2 cellular contexts compared by ENCODE assay signal in the genomic region with DNA sequence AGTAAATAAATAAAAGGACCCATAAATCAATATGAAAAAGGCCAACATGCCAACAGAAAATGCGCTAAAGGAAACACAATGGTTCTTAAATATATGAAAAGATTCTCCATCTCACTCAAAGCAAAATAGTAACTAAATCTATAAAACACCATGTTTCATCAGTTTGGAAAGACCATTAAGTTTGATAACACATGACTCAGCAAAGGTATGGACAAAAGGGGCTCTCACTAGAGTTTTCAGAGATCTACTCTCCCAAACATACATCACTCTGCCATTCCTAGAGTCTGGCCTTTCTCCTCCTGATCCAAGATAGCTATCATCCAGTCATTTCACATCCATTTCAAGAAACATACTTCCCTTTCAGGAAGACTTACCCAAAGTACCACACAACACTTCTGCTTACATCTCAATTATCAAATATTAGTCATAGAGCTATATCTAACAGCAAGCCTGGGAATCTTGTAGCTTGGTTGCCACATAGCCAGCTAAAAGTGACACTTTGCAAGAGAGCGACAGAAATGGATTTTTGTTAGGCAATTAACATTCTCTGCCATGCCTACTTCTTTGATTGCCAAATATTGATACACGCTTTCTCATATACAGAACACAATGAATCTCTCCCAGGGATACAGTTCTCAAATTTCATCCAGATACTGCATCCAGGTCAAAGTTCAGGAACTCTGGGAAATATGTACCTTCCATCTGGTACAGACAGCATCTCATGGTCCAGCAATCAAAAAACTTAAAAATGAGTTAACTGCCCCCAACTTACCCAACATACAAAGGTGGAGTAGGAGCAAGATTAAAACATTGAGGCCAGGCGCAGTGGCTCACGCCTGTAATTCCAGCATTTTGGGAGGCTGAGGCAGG.
A peak's percentile ranks its signal among the peaks of the same experiment; 100 is the strongest.
TF ChIP-seq lines count a peak whose summit lies in the region.

No MANE protein-coding gene starts in this region.

TF ChIP-seq in GM23338, 12 proteins besides CTCF, POLR2A, EP300 and RAD21 (continues in another document):
- TF ChIP-seq, protein P1, sequence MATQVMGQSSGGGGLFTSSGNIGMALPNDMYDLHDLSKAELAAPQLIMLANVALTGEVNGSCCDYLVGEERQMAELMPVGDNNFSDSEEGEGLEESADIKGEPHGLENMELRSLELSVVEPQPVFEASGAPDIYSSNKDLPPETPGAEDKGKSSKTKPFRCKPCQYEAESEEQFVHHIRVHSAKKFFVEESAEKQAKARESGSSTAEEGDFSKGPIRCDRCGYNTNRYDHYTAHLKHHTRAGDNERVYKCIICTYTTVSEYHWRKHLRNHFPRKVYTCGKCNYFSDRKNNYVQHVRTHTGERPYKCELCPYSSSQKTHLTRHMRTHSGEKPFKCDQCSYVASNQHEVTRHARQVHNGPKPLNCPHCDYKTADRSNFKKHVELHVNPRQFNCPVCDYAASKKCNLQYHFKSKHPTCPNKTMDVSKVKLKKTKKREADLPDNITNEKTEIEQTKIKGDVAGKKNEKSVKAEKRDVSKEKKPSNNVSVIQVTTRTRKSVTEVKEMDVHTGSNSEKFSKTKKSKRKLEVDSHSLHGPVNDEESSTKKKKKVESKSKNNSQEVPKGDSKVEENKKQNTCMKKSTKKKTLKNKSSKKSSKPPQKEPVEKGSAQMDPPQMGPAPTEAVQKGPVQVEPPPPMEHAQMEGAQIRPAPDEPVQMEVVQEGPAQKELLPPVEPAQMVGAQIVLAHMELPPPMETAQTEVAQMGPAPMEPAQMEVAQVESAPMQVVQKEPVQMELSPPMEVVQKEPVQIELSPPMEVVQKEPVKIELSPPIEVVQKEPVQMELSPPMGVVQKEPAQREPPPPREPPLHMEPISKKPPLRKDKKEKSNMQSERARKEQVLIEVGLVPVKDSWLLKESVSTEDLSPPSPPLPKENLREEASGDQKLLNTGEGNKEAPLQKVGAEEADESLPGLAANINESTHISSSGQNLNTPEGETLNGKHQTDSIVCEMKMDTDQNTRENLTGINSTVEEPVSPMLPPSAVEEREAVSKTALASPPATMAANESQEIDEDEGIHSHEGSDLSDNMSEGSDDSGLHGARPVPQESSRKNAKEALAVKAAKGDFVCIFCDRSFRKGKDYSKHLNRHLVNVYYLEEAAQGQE (IDR thresholded peaks at IDR 0.05; ENCODE audit: unreplicated experiment) = no peak
- TF ChIP-seq, protein P2, sequence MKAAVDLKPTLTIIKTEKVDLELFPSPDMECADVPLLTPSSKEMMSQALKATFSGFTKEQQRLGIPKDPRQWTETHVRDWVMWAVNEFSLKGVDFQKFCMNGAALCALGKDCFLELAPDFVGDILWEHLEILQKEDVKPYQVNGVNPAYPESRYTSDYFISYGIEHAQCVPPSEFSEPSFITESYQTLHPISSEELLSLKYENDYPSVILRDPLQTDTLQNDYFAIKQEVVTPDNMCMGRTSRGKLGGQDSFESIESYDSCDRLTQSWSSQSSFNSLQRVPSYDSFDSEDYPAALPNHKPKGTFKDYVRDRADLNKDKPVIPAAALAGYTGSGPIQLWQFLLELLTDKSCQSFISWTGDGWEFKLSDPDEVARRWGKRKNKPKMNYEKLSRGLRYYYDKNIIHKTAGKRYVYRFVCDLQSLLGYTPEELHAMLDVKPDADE (IDR thresholded peaks at IDR 0.05) = no peak
- TF ChIP-seq ZNF114 (CRISPR knock-in tag; IDR thresholded peaks at IDR 0.05) = no peak
- TF ChIP-seq CREB1 (CRISPR knock-in tag; IDR thresholded peaks at IDR 0.05; ENCODE audit: low read depth) = no peak
- TF ChIP-seq EZH2 (IDR thresholded peaks at IDR 0.05; ENCODE audit: low read depth, unreplicated experiment) = no peak
- TF ChIP-seq JUNB (IDR thresholded peaks at IDR 0.05; ENCODE audit: unreplicated experiment) = no peak
- TF ChIP-seq NANOG (IDR thresholded peaks at IDR 0.05; ENCODE audit: borderline replicate concordance) = no peak
- TF ChIP-seq EZH2phosphoT487 (IDR thresholded peaks at IDR 0.05; ENCODE audit: unreplicated experiment) = no peak
- no peak for TF ChIP-seq ZNF331 (CRISPR knock-in tag; IDR thresholded peaks at IDR 0.05; ENCODE audit: low read depth)

TF ChIP-seq in K562, 482 proteins besides CTCF, POLR2A, EP300 and RAD21 (continued from another document):
- TF ChIP-seq, protein P3, sequence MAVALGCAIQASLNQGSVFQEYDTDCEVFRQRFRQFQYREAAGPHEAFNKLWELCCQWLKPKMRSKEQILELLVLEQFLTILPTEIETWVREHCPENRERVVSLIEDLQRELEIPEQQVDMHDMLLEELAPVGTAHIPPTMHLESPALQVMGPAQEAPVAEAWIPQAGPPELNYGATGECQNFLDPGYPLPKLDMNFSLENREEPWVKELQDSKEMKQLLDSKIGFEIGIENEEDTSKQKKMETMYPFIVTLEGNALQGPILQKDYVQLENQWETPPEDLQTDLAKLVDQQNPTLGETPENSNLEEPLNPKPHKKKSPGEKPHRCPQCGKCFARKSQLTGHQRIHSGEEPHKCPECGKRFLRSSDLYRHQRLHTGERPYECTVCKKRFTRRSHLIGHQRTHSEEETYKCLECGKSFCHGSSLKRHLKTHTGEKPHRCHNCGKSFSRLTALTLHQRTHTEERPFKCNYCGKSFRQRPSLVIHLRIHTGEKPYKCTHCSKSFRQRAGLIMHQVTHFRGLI (CRISPR knock-in tag; IDR thresholded peaks at IDR 0.05) = no peak
- TF ChIP-seq FOXK2 (conservative IDR thresholded peaks at IDR 0.05 in 1 of 2, IDR thresholded peaks at IDR 0.05 in 1 of 2; ENCODE audit: low read depth in 2 of 2) = no peak
- no peak for TF ChIP-seq ZFP30 (CRISPR knock-in tag; IDR thresholded peaks at IDR 0.05; ENCODE audit: borderline replicate concordance)
- TF ChIP-seq C11orf30 (IDR thresholded peaks at IDR 0.05; ENCODE audit: low read depth) = peak; percentile 63
- no peak for TF ChIP-seq LEF1 (IDR thresholded peaks at IDR 0.05)
- no peak for TF ChIP-seq CEBPG (CRISPR knock-in tag; IDR thresholded peaks at IDR 0.05)
- TF ChIP-seq CEBPG (tag; conservative IDR thresholded peaks at IDR 0.05 in 1 of 2, IDR thresholded peaks at IDR 0.05 in 1 of 2) = 0 out of 4 replicates have a peak, but pooled peaks of 1 of the 2 experiments have one; percentile 16
- no peak for TF ChIP-seq NR2C2 (CRISPR knock-in tag; IDR thresholded peaks at IDR 0.05)
- TF ChIP-seq NR2C2 (tag; IDR thresholded peaks at IDR 0.05) = peak; percentile 39
